Comparison of ENCODE assay signal across 9 cellular contexts in genomic region chr5:81631124-81631523, GRCh38.
DNase-seq lines count a peak whose midpoint lies in the region; ATAC-seq and TF ChIP-seq lines count a peak whose summit lies in the region.
"Had no signal": no experiment of that assay in that cellular context is flagged by ENCODE, and none has a peak within 500 bp of the region (broad histone marks: within the 10 kb centered on the region; RNA-seq: fewer than 3 reads in every experiment).

No MANE protein-coding gene starts in this region.

- H3K9me3 ChIP-seq in CD8-positive, alpha-beta memory T cell (ENCODE audit: low read length), result no peaks in the 10 kb centered on the region

- TF ChIP-seq CTCF in mesothelial cell of epicardium (IDR thresholded peaks at IDR 0.05; ENCODE audit: unreplicated experiment), result no peak

- H3K36me3 Mint-ChIP-seq in CD8-positive, alpha-beta memory T cell, result peaks cover 1 to 13% (median 13%) of the 10 kb centered on the region in 3 donors
- peaks cover 14% of the 10 kb centered on the region for H3K36me3 Mint-ChIP-seq in activated naive CD4-positive, alpha-beta T cell treated with anti-CD3 and anti-CD28 coated beads, Interleukin-2, amount 10 ng/mL, durations not matched to agents 7 days and 5 days
- H3K36me3 Mint-ChIP-seq in mesothelial cell of epicardium, result peaks cover 13% of the 10 kb centered on the region

- no peaks in the 10 kb centered on the region for H3K27me3 ChIP-seq in CD8-positive, alpha-beta memory T cell (ENCODE audit: insufficient read depth, low read length, poor library complexity, severe bottlenecking)

- ATAC-seq in GM19397 (IDR thresholded peaks at IDR 0.05; ENCODE audit: unreplicated experiment) (peak; percentile 75), HG03196 (IDR thresholded peaks at IDR 0.05; ENCODE audit: unreplicated experiment) (peak; percentile 62)

- CTCF ChIA-PET in CD8-positive, alpha-beta memory T cell (lab: Charles Lee), result interaction anchor here (0.9 kb wide), 1 partner anchor 9 kb away, joined by 3 read pairs; no protein-coding TSS in a partner anchor
- CTCF ChIA-PET in activated naive CD4-positive, alpha-beta T cell treated with anti-CD3 and anti-CD28 coated beads, Interleukin-2, amount 10 ng/mL, durations not matched to agents 7 days and 5 days (lab: Charles Lee), result interaction anchor here (0.6 kb wide), 2 partner anchors 14 to 206 kb away, joined by 3 read pairs; no protein-coding TSS in a partner anchor

- no peak overlapping the region for H3K4me3 ChIP-seq in CD8-positive, alpha-beta memory T cell (ENCODE audit: low read length)

- no peaks in the 10 kb centered on the region for H3K27me3 Mint-ChIP-seq in CD8-positive, alpha-beta memory T cell
- no peaks in the 10 kb centered on the region for H3K27me3 Mint-ChIP-seq in activated naive CD4-positive, alpha-beta T cell treated with anti-CD3 and anti-CD28 coated beads, Interleukin-2, amount 10 ng/mL, durations not matched to agents 7 days and 5 days
- no peaks in the 10 kb centered on the region for H3K27me3 Mint-ChIP-seq in mesothelial cell of epicardium (ENCODE audit: low read depth)

- H3K4me1 Mint-ChIP-seq in CD8-positive, alpha-beta memory T cell, result no peaks in the 10 kb centered on the region
- H3K4me1 Mint-ChIP-seq in activated naive CD4-positive, alpha-beta T cell treated with anti-CD3 and anti-CD28 coated beads, Interleukin-2, amount 10 ng/mL, durations not matched to agents 7 days and 5 days, result peaks cover 3% of the 10 kb centered on the region
- peaks cover 7% of the 10 kb centered on the region for H3K4me1 Mint-ChIP-seq in mesothelial cell of epicardium

- peaks cover 19% of the 10 kb centered on the region for H3K4me1 ChIP-seq in CD8-positive, alpha-beta memory T cell (ENCODE audit: insufficient read depth, low read length)

- no peaks in the 10 kb centered on the region for H3K9me3 Mint-ChIP-seq in CD8-positive, alpha-beta memory T cell
- H3K9me3 Mint-ChIP-seq in activated naive CD4-positive, alpha-beta T cell treated with anti-CD3 and anti-CD28 coated beads, Interleukin-2, amount 10 ng/mL, durations not matched to agents 7 days and 5 days, result peaks cover 2% of the 10 kb centered on the region
- H3K9me3 Mint-ChIP-seq in mesothelial cell of epicardium, result no peaks in the 10 kb centered on the region

- peak in 3 of 5 donors; percentile 11 to 26 (median 16) for DNase-seq in CD8-positive, alpha-beta memory T cell
- DNase-seq in activated naive CD4-positive, alpha-beta T cell treated with anti-CD3 and anti-CD28 coated beads, Interleukin-2, amount 10 ng/mL, durations not matched to agents 7 days and 5 days, result peak; percentile 55
- DNase-seq in mesothelial cell of epicardium (ENCODE audit: low spot score in 2 of 2, unreplicated experiment in 2 of 2), result no peak
- DNase-seq in HCEC 1CT, result no peak
- no peak for DNase-seq in retina
- no peak for DNase-seq in DMS153 (lab: John Stamatoyannopoulos, UW)
- DNase-seq: NCI-H2081 had no signal

- POLR2A ChIA-PET in CD8-positive, alpha-beta memory T cell (lab: Charles Lee), result no interaction called here

- H3K4me3 Mint-ChIP-seq in CD8-positive, alpha-beta memory T cell, result peak overlapping the region in 3 of 7 donors; percentile 45 to 67 (median 52)
- H3K4me3 Mint-ChIP-seq in activated naive CD4-positive, alpha-beta T cell treated with anti-CD3 and anti-CD28 coated beads, Interleukin-2, amount 10 ng/mL, durations not matched to agents 7 days and 5 days, result no peak overlapping the region
- H3K4me3 Mint-ChIP-seq in mesothelial cell of epicardium, result no peak overlapping the region

- no peaks in the 10 kb centered on the region for H3K36me3 ChIP-seq in CD8-positive, alpha-beta memory T cell (ENCODE audit: insufficient read depth, low read length)

- peak overlapping the region in 1 of 8 donors; percentile 17 for H3K27ac Mint-ChIP-seq in CD8-positive, alpha-beta memory T cell
- H3K27ac Mint-ChIP-seq in activated naive CD4-positive, alpha-beta T cell treated with anti-CD3 and anti-CD28 coated beads, Interleukin-2, amount 10 ng/mL, durations not matched to agents 7 days and 5 days, result no peak overlapping the region
- no peak overlapping the region for H3K27ac Mint-ChIP-seq in mesothelial cell of epicardium

- no peak overlapping the region for H3K27ac ChIP-seq in CD8-positive, alpha-beta memory T cell (ENCODE audit: low read depth, low read length)

Comparison
In these comparisons a context has a peak if more than half of its experiments do, and no peak if none do; other contexts are left out.
1. DNase-seq: peak in CD8-positive, alpha-beta memory T cell (3 of 5) and activated naive CD4-positive, alpha-beta T cell treated with anti-CD3 and anti-CD28 coated beads, Interleukin-2, amount 10 ng/mL, durations not matched to agents 7 days and 5 days (single experiment); none in mesothelial cell of epicardium (0 of 2), HCEC 1CT (single experiment), retina (single experiment) and DMS153 (single experiment).